12 cellular contexts compared by ENCODE assay signal in the genomic region with DNA sequence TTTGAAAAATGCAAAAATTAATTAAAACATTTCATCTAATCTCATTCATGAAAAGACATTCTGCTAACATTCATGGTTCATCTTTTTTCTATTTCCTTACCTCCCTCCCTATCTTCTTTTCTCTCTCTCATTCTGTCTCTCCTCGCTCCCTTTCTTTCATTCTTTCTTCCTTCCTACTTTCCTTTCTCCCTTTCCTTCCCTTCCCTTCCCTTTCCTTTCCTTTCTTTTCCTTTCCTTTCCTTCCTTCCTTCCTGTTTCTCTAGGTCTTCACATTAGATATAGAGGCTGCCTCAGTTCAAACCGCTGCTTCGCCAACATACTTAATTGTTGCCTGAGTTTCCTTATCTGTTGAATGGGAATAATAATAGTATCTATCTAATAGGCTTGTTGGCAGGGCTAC. TPM values are rescaled to one million over a fixed set of nuclear protein-coding genes. Genes with fewer than 3 reads are reported as not detected.
"Had no signal": no experiment of that assay in that cellular context is flagged by ENCODE, and none has a peak within 500 bp of the region (broad histone marks: within the 10 kb centered on the region; RNA-seq: fewer than 3 reads in every experiment).

No MANE protein-coding gene starts in this region.

- H3K9ac ChIP-seq: GM23248 had no signal

- FAIRE-seq: H1, H54 had no signal

- DNase-seq: GM23248, GOT3, H7, H9, HCEC 1CT, HFFc6 had no signal

- H3K4me3 ChIP-seq: GM23248, GM23338, HAP-1 had no signal

- H3K4me1 ChIP-seq: HAP-1 had no signal

- H3K9me3 ChIP-seq: HAP-1 had no signal

- ATAC-seq: GM23338, HCT116 had no signal

- H2AFZ ChIP-seq: GM23248, GM23338 had no signal

- H3K4me2 ChIP-seq: GM23338 had no signal

- H3K36me3 ChIP-seq: HAP-1 had no signal

- H3K27ac ChIP-seq: GM23248 had no signal

RNA-seq across cellular contexts. Expression of a gene that starts 21.9 kb away (rescaled TPM):
- total RNA-seq: GM23338, H1, H7, H9, HFFc6 had no signal
- polyA plus RNA-seq: GM23338 had no signal

RNA-seq across cellular contexts. Expression of a gene that starts 25.8 kb away (rescaled TPM):
- total RNA-seq: HFFc6 had no signal

RNA-seq across cellular contexts. Expression of a gene that starts 46.3 kb away (rescaled TPM):
- total RNA-seq: GM23248, H4, H7, HFFc6 had no signal
- polyA plus RNA-seq: GM23248 had no signal
